ENCODE assay signal across 8 cellular contexts in genomic region chr5:96935556-96936430, GRCh38. TPM values are rescaled to one million over a fixed set of nuclear protein-coding genes. Genes with fewer than 3 reads are reported as not detected.
DNase-seq lines count a peak whose midpoint lies in the region; ATAC-seq and TF ChIP-seq lines count a peak whose summit lies in the region.

LNPEP (plus strand) TSS chr5:96936080; CDS start chr5:96936156, 76 bp downstream.

- no peak for TF ChIP-seq CTCF in GM20000 (IDR thresholded peaks at IDR 0.05; ENCODE audit: extremely low read depth, missing control alignments)

- H3K36me3 ChIP-seq in CD8-positive, alpha-beta memory T cell (ENCODE audit: insufficient read depth, low read length) = no peaks in the 10 kb centered on the region

- H3K4me3 Mint-ChIP-seq in CD8-positive, alpha-beta memory T cell = peak within 1 kb of the TSS; percentile 82 to 94 (median 91)
- H3K4me3 Mint-ChIP-seq in effector memory CD8-positive, alpha-beta T cell = peak within 1 kb of the TSS; percentile 92 to 94
- peak within 1 kb of the TSS; percentile 87 for H3K4me3 Mint-ChIP-seq in memory B cell

- CTCF ChIA-PET in CD8-positive, alpha-beta memory T cell (lab: Charles Lee) = interaction anchor here (0.6 to 1.5 kb wide), 14 partner anchors 10 to 225 kb away, joined by 3 to 10 read pairs (median 4); partner anchors contain the start of gene ERAP1

- peaks cover 66% of the 10 kb centered on the region for H3K4me1 ChIP-seq in CD8-positive, alpha-beta memory T cell (ENCODE audit: insufficient read depth, low read length)

- H3K27ac ChIP-seq in CD8-positive, alpha-beta memory T cell (ENCODE audit: low read depth, low read length) = peak within 1 kb of the TSS; percentile 81

- no peaks in the 10 kb centered on the region for H3K9me3 ChIP-seq in CD8-positive, alpha-beta memory T cell (ENCODE audit: low read length)

- peak; percentile 50 for ATAC-seq in effector memory CD8-positive, alpha-beta T cell (replicated peaks)
- peak; percentile 35 for ATAC-seq in memory B cell (ENCODE audit: low read depth)

- H3K4me1 Mint-ChIP-seq in CD8-positive, alpha-beta memory T cell = peaks cover 66 to 76% (median 75%) of the 10 kb centered on the region in 3 donors
- peaks cover 47 to 63% of the 10 kb centered on the region in 2 donors for H3K4me1 Mint-ChIP-seq in effector memory CD8-positive, alpha-beta T cell (ENCODE audit: low read depth in 2 of 2)
- H3K4me1 Mint-ChIP-seq in memory B cell = peaks cover 38% of the 10 kb centered on the region

- POLR2A ChIA-PET in CD8-positive, alpha-beta memory T cell (lab: Charles Lee) = interaction anchor here (0.6 to 2.2 kb wide), 17 partner anchors 10 to 1993 kb away, joined by 3 to 22 read pairs (median 5); partner anchors contain the start of genes CHD1, ERAP1 and ERAP2

- DNase-seq in CD8-positive, alpha-beta memory T cell = peak; percentile 90 to 97 (median 94)
- DNase-seq in GM20000 (ENCODE audit: low spot score) = peak; percentile 90
- DNase-seq in HT-29 (ENCODE audit: low spot score) = peak; percentile 95
- peak; percentile 93 to 96 for DNase-seq in NOMO-1 (lab: John Stamatoyannopoulos, UW; ENCODE audit: unreplicated experiment in 2 of 2)
- peak; percentile 87 to 88 for DNase-seq in activated CD8-positive, alpha-beta memory T cell treated with anti-CD3 and anti-CD28 coated beads for 4 hours (ENCODE audit: low read depth in 2 of 2)
- DNase-seq in effector memory CD8-positive, alpha-beta T cell = peak; percentile 89 to 92 (median 91)
- peak; percentile 82 to 84 for DNase-seq in memory B cell (ENCODE audit: low spot score in 2 of 2)
- DNase-seq in stimulated activated CD8-positive, alpha-beta memory T cell treated with anti-CD3 and anti-CD28 coated beads, Interleukin-12 subunit alpha, Interleukin-12 subunit beta, amount 100 ng/mL, for 24 hours (ENCODE audit: extremely low read depth) = peak; percentile 90

- H3K9me3 Mint-ChIP-seq in CD8-positive, alpha-beta memory T cell = no peaks in the 10 kb centered on the region
- H3K9me3 Mint-ChIP-seq in effector memory CD8-positive, alpha-beta T cell = no peaks in the 10 kb centered on the region
- no peaks in the 10 kb centered on the region for H3K9me3 Mint-ChIP-seq in memory B cell

- peaks cover 0 to 3% of the 10 kb centered on the region in 2 donors for H3K27me3 Mint-ChIP-seq in CD8-positive, alpha-beta memory T cell
- H3K27me3 Mint-ChIP-seq in effector memory CD8-positive, alpha-beta T cell = no peaks in the 10 kb centered on the region
- H3K27me3 Mint-ChIP-seq in memory B cell = no peaks in the 10 kb centered on the region

- H3K4me3 ChIP-seq in CD8-positive, alpha-beta memory T cell (ENCODE audit: low read length) = peak within 1 kb of the TSS; percentile 89

- no peaks in the 10 kb centered on the region for H3K27me3 ChIP-seq in CD8-positive, alpha-beta memory T cell (ENCODE audit: insufficient read depth, low read length, poor library complexity, severe bottlenecking)

- H3K36me3 Mint-ChIP-seq in CD8-positive, alpha-beta memory T cell = peaks cover 0 to 34% (median 0%) of the 10 kb centered on the region in 3 donors
- peaks cover 38% of the 10 kb centered on the region for H3K36me3 Mint-ChIP-seq in effector memory CD8-positive, alpha-beta T cell (ENCODE audit: insufficient read depth)
- no peaks in the 10 kb centered on the region for H3K36me3 Mint-ChIP-seq in memory B cell

- peak within 1 kb of the TSS; percentile 85 to 100 (median 96) for H3K27ac Mint-ChIP-seq in CD8-positive, alpha-beta memory T cell
- peak within 1 kb of the TSS; percentile 92 to 97 for H3K27ac Mint-ChIP-seq in effector memory CD8-positive, alpha-beta T cell
- H3K27ac Mint-ChIP-seq in memory B cell = peak within 1 kb of the TSS; percentile 96

RNA-seq across cellular contexts. Expression of gene LNPEP, which starts in this region (rescaled TPM):
- total RNA-seq in CD8-positive, alpha-beta memory T cell = 10 to 100 TPM; 37.6 to 40.5 TPM
- polyA plus RNA-seq in CD8-positive, alpha-beta memory T cell = 40.1 TPM
- total RNA-seq in HT-29 (2014; rRNA removed; shearing (Covaris generic)) = 6.1 and 7.8 TPM in 2 replicates

Comparison
In these comparisons a context has a peak if more than half of its experiments do, and no peak if none do; other contexts are left out.
1. Peak in every context shown above with its lines: DNase-seq, ATAC-seq, H3K4me3 ChIP-seq and H3K27ac ChIP-seq.